8 cellular contexts compared by ENCODE assay signal in the genomic region with DNA sequence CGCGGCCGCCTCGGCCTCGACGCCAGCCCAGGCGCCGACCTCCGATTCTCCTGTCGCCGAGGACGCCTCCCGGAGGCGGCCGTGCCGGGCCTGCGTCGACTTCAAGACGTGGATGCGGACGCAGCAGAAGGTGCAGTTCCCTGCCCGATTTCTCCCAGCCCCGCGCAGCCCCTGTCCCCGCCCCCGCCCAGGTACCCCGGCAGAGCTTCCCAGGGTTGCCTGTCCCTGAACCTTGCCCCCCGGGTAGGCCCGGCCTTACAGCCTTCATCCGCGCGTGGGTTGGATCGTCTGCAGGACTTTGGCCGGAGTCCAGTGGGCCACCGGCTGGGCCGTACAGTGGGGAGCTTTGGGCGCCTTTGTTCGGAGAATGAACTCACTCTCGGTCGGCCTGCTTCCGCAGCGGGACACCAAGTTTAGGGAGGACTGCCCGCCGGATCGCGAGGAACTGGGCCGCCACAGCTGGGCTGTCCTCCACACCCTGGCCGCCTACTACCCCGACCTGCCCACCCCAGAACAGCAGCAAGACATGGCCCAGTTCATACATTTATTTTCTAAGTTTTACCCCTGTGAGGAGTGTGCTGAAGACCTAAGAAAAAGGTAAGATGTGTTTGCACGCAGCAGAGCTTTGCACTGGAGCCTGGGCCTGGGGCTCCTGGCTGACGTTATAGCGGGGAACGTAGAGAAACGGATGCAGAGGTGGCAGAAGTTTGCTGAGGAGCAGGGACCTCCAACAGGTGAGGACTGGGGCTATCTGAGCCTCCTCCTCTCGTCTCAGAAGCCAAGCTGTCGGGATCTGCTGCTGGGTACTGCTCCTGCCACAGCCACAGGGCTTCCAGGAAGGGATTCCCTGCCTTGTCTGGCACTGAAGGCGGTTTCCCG. TPM values are rescaled to one million over a fixed set of nuclear protein-coding genes. Genes with fewer than 3 reads are reported as not detected.
DNase-seq lines count a peak whose midpoint lies in the region; ATAC-seq and TF ChIP-seq lines count a peak whose summit lies in the region.

No MANE protein-coding gene starts in this region.

- H4K20me1 ChIP-seq in SU-DHL-6 (ENCODE audit: low read depth, low read length): no peaks in the 10 kb centered on the region

- H3K9me3 ChIP-seq in SU-DHL-6 (ENCODE audit: insufficient read depth, low read length): no peaks in the 10 kb centered on the region

- no peaks in the 10 kb centered on the region for H3K9me2 ChIP-seq in SU-DHL-6 (replicated peaks; ENCODE audit: insufficient read depth, low read length)

- H3K36me3 ChIP-seq in H7 (replicated peaks; ENCODE audit: control insufficient read depth, insufficient read depth, low read length): peaks cover 6% of the 10 kb centered on the region
- no peaks in the 10 kb centered on the region for H3K36me3 ChIP-seq in SU-DHL-6 (ENCODE audit: low read length)

- H3K4me3 ChIP-seq in H7 (ENCODE audit: insufficient read depth, low read depth, low read length) (peak overlapping the region; percentile 68), SU-DHL-6 (ENCODE audit: insufficient read depth, low read length, poor library complexity, severe bottlenecking) (peak overlapping the region; percentile 66), fibroblast of pulmonary artery (replicated peaks; ENCODE audit: low read depth, low read length) (peak overlapping the region; percentile 73)

- H3K9me3 Mint-ChIP-seq in Calu3 (ENCODE audit: low read depth, unreplicated experiment): no peaks in the 10 kb centered on the region
- H3K9me3 Mint-ChIP-seq in progenitor cell of endocrine pancreas (ENCODE audit: low read depth): no peaks in the 10 kb centered on the region

- no peak for ATAC-seq in HG02852 (IDR thresholded peaks at IDR 0.05; ENCODE audit: unreplicated experiment)

- H2AFZ ChIP-seq in SU-DHL-6 (ENCODE audit: low read depth, low read length, severe bottlenecking): no peak overlapping the region

- H3K4me1 Mint-ChIP-seq in Calu3 (ENCODE audit: low read depth, unreplicated experiment) (peaks cover 31% of the 10 kb centered on the region), progenitor cell of endocrine pancreas (ENCODE audit: low read depth) (peaks cover 12% of the 10 kb centered on the region)

- H3K27me3 ChIP-seq in H7 (ENCODE audit: control insufficient read depth, insufficient read depth, low read length) (peaks cover 52% of the 10 kb centered on the region), SU-DHL-6 (ENCODE audit: low read length) (no peaks in the 10 kb centered on the region)

- H3K27me3 Mint-ChIP-seq in Calu3 (ENCODE audit: unreplicated experiment) (no peaks in the 10 kb centered on the region), progenitor cell of endocrine pancreas (peaks cover 49% of the 10 kb centered on the region)

- peak overlapping the region; percentile 71 for H3K9ac ChIP-seq in SU-DHL-6 (ENCODE audit: low read length)

- BruUV-seq in Calu3 (replicated peaks; lab: Mats Ljungman, UMichigan): TSS peak; percentile 46

- H3K4me3 Mint-ChIP-seq in Calu3 (ENCODE audit: low read depth, unreplicated experiment): peak overlapping the region; percentile 87
- peak overlapping the region; percentile 83 for H3K4me3 Mint-ChIP-seq in progenitor cell of endocrine pancreas (ENCODE audit: low read depth)

- DNase-seq in Calu3 (no peak), H7 (peak; percentile 91), fibroblast of pulmonary artery (ENCODE audit: low read depth) (no peak), progenitor cell of endocrine pancreas (ENCODE audit: low spot score, unreplicated experiment) (no peak), GM13977 (ENCODE audit: low spot score) (no peak), amniotic stem cell (lab: John Stamatoyannopoulos, UW) (no peak)

- no peaks in the 10 kb centered on the region for H3F3A ChIP-seq in SU-DHL-6 (ENCODE audit: insufficient read depth)

- H3K27ac ChIP-seq in SU-DHL-6 (ENCODE audit: low read depth, low read length): no peak overlapping the region

- H3K79me2 ChIP-seq in SU-DHL-6 (ENCODE audit: insufficient read depth, low read length): no peaks in the 10 kb centered on the region

- H3K4me2 ChIP-seq in SU-DHL-6 (ENCODE audit: low read depth, low read length, poor library complexity, severe bottlenecking): peak overlapping the region; percentile 73

- TF ChIP-seq CTCF in Calu3 (IDR thresholded peaks at IDR 0.05; ENCODE audit: unreplicated experiment) (no peak), SU-DHL-6 (IDR thresholded peaks at IDR 0.05; ENCODE audit: insufficient read depth, low read length, poor library complexity, severe bottlenecking) (no peak), fibroblast of pulmonary artery (IDR thresholded peaks at IDR 0.05; ENCODE audit: low read length, missing control alignments) (no peak), progenitor cell of endocrine pancreas (IDR thresholded peaks at IDR 0.05; ENCODE audit: unreplicated experiment) (no peak), GM13977 (IDR thresholded peaks at IDR 0.05; ENCODE audit: extremely low read depth, insufficient read depth, missing control alignments) (no peak)

- H3K36me3 Mint-ChIP-seq in Calu3 (ENCODE audit: insufficient read depth, unreplicated experiment): peaks cover 81% of the 10 kb centered on the region
- H3K36me3 Mint-ChIP-seq in progenitor cell of endocrine pancreas (ENCODE audit: insufficient read depth): peaks cover 2% of the 10 kb centered on the region

- in situ Hi-C loops in GM13977 (cut with MboI; ENCODE audit: low pct_unique_long_range_greater_than_20kb, low sequenced_read_pairs, unreplicated experiment): no loop called here

- intact Hi-C loops in Calu3 (cut with micrococcal nuclease; ENCODE audit: unreplicated experiment): no loop called here

- H3K27ac Mint-ChIP-seq in Calu3 (ENCODE audit: unreplicated experiment) (peak overlapping the region; percentile 61), progenitor cell of endocrine pancreas (peak overlapping the region; percentile 84)

- CTCF ChIA-PET in Calu3 (lab: Charles Lee): interaction anchor here (0.6 to 1.4 kb wide), 4 partner anchors 9 to 353 kb away, joined by 3 to 4 read pairs (median 4); a partner anchor contains a TSS

RNA-seq across cellular contexts. Expression of a gene that starts 0.6 kb away (rescaled TPM):
- total RNA-seq in Calu3 (2022) (40.8 and 43.5 TPM in 2 replicates), progenitor cell of endocrine pancreas (27.1 and 32.9 TPM in 2 replicates)
- 75.1 and 77.8 TPM in 2 replicates for total RNA-seq in H7 (2014; rRNA removed; shearing (Covaris generic))

RNA-seq across cellular contexts. Expression of a gene that starts 3.3 kb away (rescaled TPM):
- total RNA-seq in Calu3 (2022) (10.1 and 11.8 TPM in 2 replicates), progenitor cell of endocrine pancreas (0.93 and 1.5 TPM in 2 replicates)
- total RNA-seq in H7 (2014; rRNA removed; shearing (Covaris generic)): 1.3 TPM in 1 of 2 replicates, not detected in the other

RNA-seq across cellular contexts. Expression of a gene that starts 5.2 kb away (rescaled TPM):
- 3.6 and 3.8 TPM in 2 replicates for total RNA-seq in Calu3 (2022)
- total RNA-seq in H7 (2014; rRNA removed; shearing (Covaris generic)): 38.6 and 60.0 TPM in 2 replicates
- 3.0 and 3.3 TPM in 2 replicates for total RNA-seq in progenitor cell of endocrine pancreas

RNA-seq across cellular contexts. Expression of a gene that starts 12.7 kb away (rescaled TPM):
- total RNA-seq in Calu3 (2022) (62.0 and 71.1 TPM in 2 replicates), progenitor cell of endocrine pancreas (30.8 and 32.2 TPM in 2 replicates)
- total RNA-seq in H7 (2014; rRNA removed; shearing (Covaris generic)): 91.7 and 104 TPM in 2 replicates

RNA-seq across cellular contexts. Expression of a gene that starts 17.9 kb away (rescaled TPM):
- not detected in 2 replicates for total RNA-seq in Calu3 (2022)
- total RNA-seq in H7 (2014; rRNA removed; shearing (Covaris generic)): not detected in 2 replicates
- not detected in 2 replicates for total RNA-seq in progenitor cell of endocrine pancreas
